ENCODE assay signal across 8 cellular contexts in the genomic region with DNA sequence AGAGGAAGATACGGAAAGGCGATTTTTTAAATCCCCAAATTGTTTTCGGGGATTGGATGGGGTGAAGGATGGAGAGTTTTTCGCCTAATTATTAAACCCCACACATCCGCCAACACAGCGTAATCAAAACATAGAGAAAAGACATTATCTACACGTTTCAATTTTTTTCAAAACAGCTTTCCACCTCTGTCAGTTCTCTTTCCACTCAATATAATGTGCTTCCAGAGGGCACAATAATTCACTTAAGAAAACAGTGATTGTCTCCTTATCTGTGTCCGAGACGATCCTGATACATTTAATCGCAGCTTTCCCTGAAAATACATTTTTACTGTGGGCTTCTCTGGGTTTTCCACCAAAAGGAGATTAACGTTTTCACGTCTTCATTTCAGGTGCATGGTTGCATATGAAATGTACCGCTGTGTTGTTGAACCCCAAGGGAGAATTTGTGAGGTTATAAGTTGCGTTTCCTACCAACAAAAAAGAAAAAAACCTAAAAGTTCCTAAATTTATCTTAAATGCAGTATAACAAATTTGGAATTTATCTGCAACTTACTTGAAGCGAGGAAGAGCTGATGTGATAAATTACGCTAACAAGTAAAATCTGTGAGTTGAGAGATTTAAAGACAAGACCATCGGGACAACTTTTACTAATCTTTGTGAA. TPM values are rescaled to one million over a fixed set of nuclear protein-coding genes. Genes with fewer than 3 reads are reported as not detected.
DNase-seq lines count a peak whose midpoint lies in the region; ATAC-seq and TF ChIP-seq lines count a peak whose summit lies in the region.

No MANE protein-coding gene starts in this region.

- H3K4me3 Mint-ChIP-seq in brain (peak overlapping the region; percentile 97 to 99 (median 99)), type B pancreatic cell (peak overlapping the region; percentile 100)

- intact Hi-C loops in Right ventricle myocardium superior (cut with DNase I) (no loop called here), Right ventricle myocardium inferior (cut with DNase I) (loop anchor here (10.0 kb wide), 1 partner anchor 55 kb away; the partner anchor contains the start of gene POU4F1), lower leg skin (cut with DNase I; ENCODE audit: low total_unique reads) (no loop called here)

- peak; percentile 36 for ATAC-seq in Right ventricle myocardium superior (ENCODE audit: poor library complexity)
- no peak for ATAC-seq in Right ventricle myocardium inferior
- no peak for ATAC-seq in HG03108 (IDR thresholded peaks at IDR 0.05; ENCODE audit: unreplicated experiment)

- peak overlapping the region; percentile 95 for H3K4me3 ChIP-seq in lower leg skin (ENCODE audit: low read depth, poor library complexity, severe bottlenecking)

- H3K27ac Mint-ChIP-seq in brain (peak overlapping the region; percentile 24 to 99 (median 98)), type B pancreatic cell (no peak overlapping the region)

- H3K4me1 Mint-ChIP-seq in brain (peaks cover 42% of the 10 kb centered on the region), type B pancreatic cell (ENCODE audit: unreplicated experiment) (peaks cover 19% of the 10 kb centered on the region)

- H3K36me3 Mint-ChIP-seq in brain (peaks cover 13% of the 10 kb centered on the region), type B pancreatic cell (peaks cover 5% of the 10 kb centered on the region)

- H3K9me3 Mint-ChIP-seq in brain (peaks cover 0 to 6% (median 0%) of the 10 kb centered on the region in 5 experiments), type B pancreatic cell (peaks cover 4% of the 10 kb centered on the region)

- WGBS in lower leg skin, 2 donors: 5 to 12% methylated on average over 17 of the region's 17 CpGs

- no peak for TF ChIP-seq POLR2A in lower leg skin (IDR thresholded peaks at IDR 0.05)

- H3K27me3 Mint-ChIP-seq in brain (peaks cover 18% of the 10 kb centered on the region), type B pancreatic cell (peaks cover 3% of the 10 kb centered on the region)

- no peak for TF ChIP-seq CTCF in brain (conservative IDR thresholded peaks at IDR 0.05)
- no peak for TF ChIP-seq CTCF in lower leg skin (IDR thresholded peaks at IDR 0.05)
- no peak for TF ChIP-seq CTCF in type B pancreatic cell (conservative IDR thresholded peaks at IDR 0.05)

- DNase-seq in Right ventricle myocardium superior (no peak), Right ventricle myocardium inferior (ENCODE audit: missing footprints) (no peak), lower leg skin (ENCODE audit: low spot score in 2 of 2) (no peak), type B pancreatic cell (ENCODE audit: extremely low spot score, unreplicated experiment) (no peak), GM19240 (ENCODE audit: insufficient read length, low spot score) (no peak), activated gamma-delta T cell treated with Interleukin-2 at 50 U/mL for 16 hours (no peak)

RNA-seq across cellular contexts. Expression of gene OBI1, which starts 0.6 kb away (rescaled TPM):
- total RNA-seq in Right ventricle myocardium superior (9.3 TPM), Right ventricle myocardium inferior (9.7 TPM), lower leg skin (10 to 100 TPM in 2 of 4 donors, 1 to 10 TPM in 2; 6.1 to 10.7 (median 8.7) TPM), type B pancreatic cell (ENCODE audit: low replicate concordance) (14.3 and 18.7 TPM in 2 replicates)
- polyA plus RNA-seq in brain (ENCODE audit: insufficient read depth, low read depth, low replicate concordance): 6.3 TPM

RNA-seq across cellular contexts. Expression of gene POU4F1, which starts 56.2 kb away (rescaled TPM):
- total RNA-seq in Right ventricle myocardium superior: not detected
- total RNA-seq in Right ventricle myocardium inferior: not detected
- polyA plus RNA-seq in brain (ENCODE audit: insufficient read depth, low read depth, low replicate concordance): 2.9 TPM
- under 1 TPM in 2 of 4 donors, not detected in 2; 0.10 to 0.13 TPM for total RNA-seq in lower leg skin
- total RNA-seq in type B pancreatic cell (ENCODE audit: low replicate concordance): 0.93 and 5.4 TPM in 2 replicates
